In genomic region chr14:76091036-76091435, GRCh38 we compare ENCODE assay signal across 1 cellular context.
TF ChIP-seq lines count a peak whose summit lies in the region.

No MANE protein-coding gene starts in this region.

TF ChIP-seq in GM23338, 12 proteins besides CTCF, POLR2A, EP300 and RAD21 (continued from another document):
- no peak for TF ChIP-seq REST (IDR thresholded peaks at IDR 0.05; ENCODE audit: unreplicated experiment)
- TF ChIP-seq JUNB (IDR thresholded peaks at IDR 0.05; ENCODE audit: unreplicated experiment): no peak
- no peak for TF ChIP-seq ZNF114 (CRISPR knock-in tag; IDR thresholded peaks at IDR 0.05)
- no peak for TF ChIP-seq STAT1 (IDR thresholded peaks at IDR 0.05; ENCODE audit: unreplicated experiment)
- TF ChIP-seq POLR2AphosphoS5 (IDR thresholded peaks at IDR 0.05; ENCODE audit: low read depth): no peak
TF ChIP-seq in GM23338: peak in this region for 0.
